In the genomic region with DNA sequence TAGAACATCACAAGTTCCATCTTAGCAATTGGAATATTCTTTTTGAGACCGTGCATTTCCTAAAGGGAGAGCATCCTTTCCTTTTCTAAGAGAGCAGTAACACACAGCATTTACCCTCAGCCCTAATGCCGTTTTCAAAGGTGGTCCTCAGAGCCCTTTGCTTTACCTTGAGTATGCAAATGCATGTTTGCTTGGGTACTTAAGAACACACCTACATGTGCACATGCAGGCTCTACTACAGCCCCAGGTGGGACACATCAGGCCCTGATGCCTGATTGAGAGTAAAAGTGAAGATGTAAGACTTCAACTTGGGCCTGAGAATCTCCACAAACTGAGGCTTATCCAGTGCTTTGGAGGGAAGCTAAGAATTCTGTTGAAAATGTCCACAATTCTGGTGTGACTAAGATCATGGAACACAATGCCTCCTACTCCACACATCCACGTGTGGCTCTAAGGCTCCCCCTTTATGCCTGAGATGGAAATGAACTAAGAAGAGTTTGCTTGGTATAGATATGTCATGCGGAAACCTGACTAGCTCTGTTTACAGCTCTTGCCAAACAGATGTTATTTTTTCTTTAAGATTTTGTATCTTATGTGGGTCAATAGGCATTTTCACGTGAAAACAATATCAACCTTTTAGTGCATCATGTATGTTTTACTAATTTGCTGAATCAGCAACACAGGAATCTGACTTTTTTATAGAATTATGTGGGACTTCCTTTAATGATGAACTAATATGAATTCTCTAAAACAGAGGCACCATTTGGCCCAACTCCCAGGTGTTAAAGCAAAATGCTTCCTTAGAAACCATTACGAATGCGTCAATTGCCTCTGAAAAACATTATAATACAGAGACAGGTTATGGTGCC, we compare ENCODE assay signal across 8 cellular contexts. TPM values are rescaled to one million over a fixed set of nuclear protein-coding genes. Genes with fewer than 3 reads are reported as not detected.
DNase-seq lines count a peak whose midpoint lies in the region; ATAC-seq and TF ChIP-seq lines count a peak whose summit lies in the region.

No MANE protein-coding gene starts in this region.

- no peaks in the 10 kb centered on the region for H3K9me3 Mint-ChIP-seq in HFFc6
- no peaks in the 10 kb centered on the region for H3K9me3 Mint-ChIP-seq in T-cell
- H3K9me3 Mint-ChIP-seq in naive thymus-derived CD8-positive, alpha-beta T cell = no peaks in the 10 kb centered on the region

- DNase-seq in AG04450 (ENCODE audit: low read depth, low spot score) = no peak
- peak; percentile 47 for DNase-seq in HFFc6
- peak; percentile 35 for DNase-seq in SW480 (ENCODE audit: low spot score)
- DNase-seq in inferior parietal cortex (ENCODE audit: extremely low spot score) = peak; percentile 66
- DNase-seq in omental fat pad (ENCODE audit: low spot score) = no peak
- no peak for DNase-seq in stimulated activated naive CD4-positive, alpha-beta T cell (lab: John Stamatoyannopoulos, UW)
- DNase-seq in T-cell = no peak
- DNase-seq in naive thymus-derived CD8-positive, alpha-beta T cell = no peak

- no peak overlapping the region for H3K27ac ChIP-seq in AG04450 (ENCODE audit: low read depth, low read length)

- CTCF ChIA-PET in AG04450 (lab: Charles Lee) (interaction anchor here (0.6 to 1.0 kb wide), 3 partner anchors 135 to 384 kb away, joined by 3 to 4 read pairs (median 4); no protein-coding TSS in a partner anchor), T-cell (lab: Charles Lee) (no interaction called here)

- H3K4me3 Mint-ChIP-seq in HFFc6 = no peak overlapping the region
- H3K4me3 Mint-ChIP-seq in T-cell = no peak overlapping the region
- H3K4me3 Mint-ChIP-seq in naive thymus-derived CD8-positive, alpha-beta T cell = no peak overlapping the region

- H3K27ac Mint-ChIP-seq in HFFc6 (no peak overlapping the region), T-cell (no peak overlapping the region)
- H3K27ac Mint-ChIP-seq in naive thymus-derived CD8-positive, alpha-beta T cell = no peak overlapping the region

- ATAC-seq in omental fat pad (ENCODE audit: low FRiP score) (no peak), T-cell (replicated peaks in 1 of 4) (no peak)
- ATAC-seq in naive thymus-derived CD8-positive, alpha-beta T cell = no peak

- H3K4me1 Mint-ChIP-seq in HFFc6 (ENCODE audit: low read depth) (peaks cover 12% of the 10 kb centered on the region), T-cell (no peaks in the 10 kb centered on the region)
- no peaks in the 10 kb centered on the region for H3K4me1 Mint-ChIP-seq in naive thymus-derived CD8-positive, alpha-beta T cell

- POLR2A ChIA-PET in AG04450 (lab: Yijun Ruan, JAX) (no interaction called here), T-cell (lab: Charles Lee) (no interaction called here)
- POLR2A ChIA-PET in naive thymus-derived CD8-positive, alpha-beta T cell (lab: Charles Lee) = no interaction called here

- H3K9me3 ChIP-seq in AG04450 (ENCODE audit: control insufficient read depth, insufficient read depth, low read length) = no peaks in the 10 kb centered on the region

- H3K27me3 ChIP-seq in AG04450 (ENCODE audit: control insufficient read depth, insufficient read depth, low read length) = no peaks in the 10 kb centered on the region

- H3K27me3 Mint-ChIP-seq in HFFc6 (ENCODE audit: insufficient read depth) = peaks cover 4% of the 10 kb centered on the region; the same call in 1 of the 2 replicates
- H3K27me3 Mint-ChIP-seq in T-cell = peaks cover 13 to 26% of the 10 kb centered on the region in 2 donors
- H3K27me3 Mint-ChIP-seq in naive thymus-derived CD8-positive, alpha-beta T cell = peaks cover 8 to 43% (median 15%) of the 10 kb centered on the region in 5 donors

- H3K4me3 ChIP-seq in AG04450 (ENCODE audit: low read depth, low read length) = no peak overlapping the region

- H3K36me3 Mint-ChIP-seq in HFFc6 (ENCODE audit: low read depth) (no peaks in the 10 kb centered on the region), T-cell (no peaks in the 10 kb centered on the region)
- H3K36me3 Mint-ChIP-seq in naive thymus-derived CD8-positive, alpha-beta T cell = peaks cover 0 to 2% (median 0%) of the 10 kb centered on the region in 3 donors

- TF ChIP-seq CTCF in AG04450 (IDR thresholded peaks at IDR 0.05; ENCODE audit: low read depth, low read length) (peak; percentile 57), HFFc6 (IDR thresholded peaks at IDR 0.05) (peak; percentile 47; the same call in 1 of the 2 replicates), omental fat pad (IDR thresholded peaks at IDR 0.05) (no peak)

RNA-seq across cellular contexts. Expression of gene SLC2A8, which starts 48.9 kb away (rescaled TPM):
- 5.4 and 6.3 TPM in 2 replicates for polyA plus RNA-seq in AG04450 (2011; rRNA removed)
- polyA minus RNA-seq in AG04450 (2011; rRNA and poly(A)+ RNA removed) = 4.6 and 5.7 TPM in 2 replicates
- 10 to 100 TPM; 11.5 to 13.6 (median 12.5) TPM for total RNA-seq in HFFc6 (2021; fragmentation: NEBNext Ultra II Directional; extraction: Animal tissue kit (Norgen Biotek cat#: 25700))
- total RNA-seq in omental fat pad = 10 to 100 TPM; 12.2 to 28.0 (median 17.8) TPM
- 1 to 10 TPM; 1.4 to 6.2 (median 2.6) TPM for total RNA-seq in T-cell
- under 1 TPM; 0.19 to 0.39 TPM for total RNA-seq in naive thymus-derived CD8-positive, alpha-beta T cell
- 1 to 10 TPM in 1 of 3 donors, not detected in 2; 1.2 TPM for polyA plus RNA-seq in naive thymus-derived CD8-positive, alpha-beta T cell

Comparison
In these comparisons a context has a peak if more than half of its experiments do, and no peak if none do; other contexts are left out.
1. DNase-seq: peak in HFFc6 (single experiment), SW480 (single experiment) and inferior parietal cortex (single experiment); none in AG04450 (single experiment), omental fat pad (single experiment), stimulated activated naive CD4-positive, alpha-beta T cell (0 of 6), T-cell (0 of 34) and naive thymus-derived CD8-positive, alpha-beta T cell (0 of 10).
2. CTCF ChIP-seq: peak in AG04450 (single experiment) and HFFc6 (single experiment); none in omental fat pad (0 of 3).